8 cellular contexts compared by ENCODE assay signal in genomic region chr4:159487284-159487747, GRCh38.
DNase-seq lines count a peak whose midpoint lies in the region; ATAC-seq and TF ChIP-seq lines count a peak whose summit lies in the region.

No MANE protein-coding gene starts in this region.

- peak; percentile 81 for TF ChIP-seq CTCF in foreskin keratinocyte (conservative IDR thresholded peaks at IDR 0.05)
- TF ChIP-seq CTCF in omental fat pad (IDR thresholded peaks at IDR 0.05): peak in 1 of 3 donors; percentile 71

- peak; percentile 79 for DNase-seq in DMS53 (lab: John Stamatoyannopoulos, UW)
- peak; percentile 24 to 68 for DNase-seq in NCI-H446 (lab: John Stamatoyannopoulos, UW)
- peak; percentile 5 for DNase-seq in activated T-cell treated with anti-CD3 and anti-CD28 coated beads for 48 hours (ENCODE audit: low read depth)
- peak; percentile 23 to 57 for DNase-seq in foreskin keratinocyte
- no peak for DNase-seq in omental fat pad (ENCODE audit: low spot score)
- DNase-seq in effector CD4-positive, alpha-beta T cell: no peak

- ATAC-seq in GM19043 (IDR thresholded peaks at IDR 0.05; ENCODE audit: low read depth, unreplicated experiment) (peak; percentile 97), HG03103 (IDR thresholded peaks at IDR 0.05; ENCODE audit: low read depth, unreplicated experiment) (peak; percentile 94), foreskin keratinocyte (peak; percentile 88), omental fat pad (ENCODE audit: low FRiP score) (peak; percentile 67)

- H3K27me3 ChIP-seq in foreskin keratinocyte: peaks cover 3% of the 10 kb centered on the region

- no peak overlapping the region for H3K27ac ChIP-seq in foreskin keratinocyte

- peaks cover 3% of the 10 kb centered on the region for H3K4me1 ChIP-seq in foreskin keratinocyte

Comparison
In these comparisons a context has a peak if more than half of its experiments do, and no peak if none do; other contexts are left out.
1. DNase-seq: peak in DMS53 (single experiment), NCI-H446 (2 of 2), activated T-cell treated with anti-CD3 and anti-CD28 coated beads for 48 hours (single experiment) and foreskin keratinocyte (2 of 2); none in omental fat pad (single experiment) and effector CD4-positive, alpha-beta T cell (single experiment).
2. Peak in every context shown above with its lines, with median percentiles within 50 percentile points of each other: ATAC-seq.